In genomic region chr18:21486905-21487437, GRCh38 we compare ENCODE assay signal across 24 cellular contexts.
"Had no signal": no experiment of that assay in that cellular context is flagged by ENCODE, and none has a peak within 500 bp of the region (broad histone marks: within the 10 kb centered on the region; RNA-seq: fewer than 3 reads in every experiment).

No MANE protein-coding gene starts in this region.

- H3K27ac ChIP-seq: dorsolateral prefrontal cortex, right atrium auricular region, skin epidermis, testis, tibial nerve, upper lobe of right lung, vagina had no signal

- H3K4me1 ChIP-seq: right atrium auricular region, testis, tibial nerve, upper lobe of right lung, vagina had no signal

- H3K27ac Mint-ChIP-seq: naive thymus-derived CD4-positive, alpha-beta T cell; stimulated activated naive B cell treated with anti-CD40 and anti-IgM and Interleukin-4, amounts not matched to agents 10 μg/mL and 1 μg/mL and 100 μg/mL, for 72 hours; stimulated activated naive CD8-positive, alpha-beta T cell treated with anti-CD3 and anti-CD28 coated beads, Interleukin-15, amount 100 ng/mL, for 72 hours had no signal

- H3K36me3 Mint-ChIP-seq: naive thymus-derived CD4-positive, alpha-beta T cell; stimulated activated naive B cell treated with anti-CD40 and anti-IgM and Interleukin-4, amounts not matched to agents 10 μg/mL and 1 μg/mL and 100 μg/mL, for 72 hours had no signal

- ATAC-seq: esophagus mucosa; left colon; left ventricle myocardium superior; naive thymus-derived CD4-positive, alpha-beta T cell; stimulated activated naive B cell treated with anti-CD40 and anti-IgM and Interleukin-4, amounts not matched to agents 10 μg/mL and 1 μg/mL and 100 μg/mL, for 72 hours; stimulated activated naive CD8-positive, alpha-beta T cell treated with anti-CD3 and anti-CD28 coated beads, Interleukin-15, amount 100 ng/mL, for 72 hours; upper lobe of right lung had no signal

- H3K36me3 ChIP-seq: right atrium auricular region, tibial nerve, upper lobe of right lung, vagina had no signal

- H3K4me3 ChIP-seq: dorsolateral prefrontal cortex, lung, right atrium auricular region, skin epidermis, testis, tibial nerve, upper lobe of right lung, vagina had no signal

- DNase-seq: cortex of kidney; dorsolateral prefrontal cortex; effector CD8-positive, alpha-beta T cell; glutamatergic neuron; kidney; left colon; left ventricle myocardium superior; mesenchymal stem cell; midbrain; naive thymus-derived CD4-positive, alpha-beta T cell; posterior cingulate gyrus; stimulated activated CD4-positive, alpha-beta T cell treated with anti-CD3 and anti-CD28 coated beads, Interleukin-2, amount 100 ng/mL, for 24 hours; stimulated activated CD4-positive, alpha-beta T cell treated with anti-CD3 and anti-CD28 coated beads, Interleukin-4, amount 100 ng/mL, for 4 hours; stimulated activated naive B cell treated with anti-CD40 and anti-IgM and Interleukin-4, amounts not matched to agents 10 μg/mL and 1 μg/mL and 100 μg/mL, for 72 hours; stimulated activated naive CD8-positive, alpha-beta T cell treated with anti-CD3 and anti-CD28 coated beads, Interleukin-15, amount 100 ng/mL, for 72 hours; testis; upper lobe of right lung had no signal

- FAIRE-seq: frontal cortex, kidney had no signal

- H3K27me3 Mint-ChIP-seq: stimulated activated naive CD8-positive, alpha-beta T cell treated with anti-CD3 and anti-CD28 coated beads, Interleukin-15, amount 100 ng/mL, for 72 hours had no signal

- H3K9me3 ChIP-seq: right atrium auricular region, testis, tibial nerve, upper lobe of right lung, vagina had no signal

- H3K4me1 Mint-ChIP-seq: naive thymus-derived CD4-positive, alpha-beta T cell; stimulated activated naive B cell treated with anti-CD40 and anti-IgM and Interleukin-4, amounts not matched to agents 10 μg/mL and 1 μg/mL and 100 μg/mL, for 72 hours; stimulated activated naive CD8-positive, alpha-beta T cell treated with anti-CD3 and anti-CD28 coated beads, Interleukin-15, amount 100 ng/mL, for 72 hours had no signal

- H3K4me3 Mint-ChIP-seq: naive thymus-derived CD4-positive, alpha-beta T cell; stimulated activated naive B cell treated with anti-CD40 and anti-IgM and Interleukin-4, amounts not matched to agents 10 μg/mL and 1 μg/mL and 100 μg/mL, for 72 hours; stimulated activated naive CD8-positive, alpha-beta T cell treated with anti-CD3 and anti-CD28 coated beads, Interleukin-15, amount 100 ng/mL, for 72 hours had no signal

- H3K9me3 Mint-ChIP-seq: naive thymus-derived CD4-positive, alpha-beta T cell; stimulated activated naive B cell treated with anti-CD40 and anti-IgM and Interleukin-4, amounts not matched to agents 10 μg/mL and 1 μg/mL and 100 μg/mL, for 72 hours; stimulated activated naive CD8-positive, alpha-beta T cell treated with anti-CD3 and anti-CD28 coated beads, Interleukin-15, amount 100 ng/mL, for 72 hours had no signal

- H3K27me3 ChIP-seq: dorsolateral prefrontal cortex, right atrium auricular region, testis, tibial nerve, upper lobe of right lung, vagina had no signal
